Comparison of ENCODE assay signal across 2 cellular contexts in genomic region chr17:82035488-82035887, GRCh38.
A peak's percentile ranks its signal among the peaks of the same experiment; 100 is the strongest.
TF ChIP-seq lines count a peak whose summit lies in the region.

No MANE protein-coding gene starts in this region.

TF ChIP-seq in HepG2, 621 proteins besides CTCF, POLR2A, EP300 and RAD21:
- TF ChIP-seq ZNF230 (CRISPR knock-in tag; IDR thresholded peaks at IDR 0.05), result no peak
- no peak for TF ChIP-seq SP1 (IDR thresholded peaks at IDR 0.05)
- 0 out of 2 replicates have a peak, but pooled peaks have one; percentile 3 for TF ChIP-seq SP1 (CRISPR knock-in tag; IDR thresholded peaks at IDR 0.05)

TF ChIP-seq in liver, 16 proteins besides CTCF, POLR2A, EP300 and RAD21:
- TF ChIP-seq REST (IDR thresholded peaks at IDR 0.05), result no peak
- no peak for TF ChIP-seq HNF4G (IDR thresholded peaks at IDR 0.05)
- TF ChIP-seq SP1 (IDR thresholded peaks at IDR 0.05), result no peak
- TF ChIP-seq NR2F2 (IDR thresholded peaks at IDR 0.05), result no peak
- TF ChIP-seq YY1 (IDR thresholded peaks at IDR 0.05), result no peak
